In the genomic region with DNA sequence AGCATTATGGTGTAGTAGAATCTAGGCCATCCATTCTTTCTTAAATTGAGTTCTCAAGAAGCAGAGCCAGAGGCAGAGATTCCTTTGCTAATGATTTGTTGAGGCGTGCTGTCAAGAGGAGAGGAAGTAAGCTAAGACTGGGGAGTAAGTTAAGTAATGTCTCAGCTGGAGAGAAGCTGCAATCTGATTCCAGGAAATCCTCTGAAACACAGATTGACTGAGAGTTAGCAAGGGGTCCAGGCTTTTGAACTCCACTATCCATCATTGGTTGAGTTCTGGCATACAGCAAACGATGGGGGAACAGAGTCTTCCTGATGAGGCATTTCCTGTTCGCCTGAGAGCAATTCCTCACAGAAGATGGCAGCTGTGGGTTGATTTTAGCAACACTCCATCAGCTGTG, we compare ENCODE assay signal across 10 cellular contexts.
"Had no signal": no experiment of that assay in that cellular context is flagged by ENCODE, and none has a peak within 500 bp of the region (broad histone marks: within the 10 kb centered on the region; RNA-seq: fewer than 3 reads in every experiment).

No MANE protein-coding gene starts in this region.

- H3K4me3 ChIP-seq: esophagus squamous epithelium, heart right ventricle, skin epidermis, uterus had no signal

- DNase-seq: activated B cell treated with CpG ODN at 0.5 μM for 24 hours; activated CD4-positive, alpha-beta T cell treated with anti-CD3 and anti-CD28 coated beads, Interleukin-2, amount 10 ng/mL, durations not matched to agents 24 days and 14 days; activated CD8-positive, alpha-beta memory T cell treated with anti-CD3 and anti-CD28 coated beads for 24 hours; activated naive CD4-positive, alpha-beta T cell treated with anti-CD3 and anti-CD28 coated beads, Interleukin-2, amount 50 U/mL, for 16 hours; esophagus squamous epithelium; heart right ventricle; retina; uterus had no signal

- H3K9me3 ChIP-seq: esophagus squamous epithelium, heart right ventricle, uterus had no signal

- H3K36me3 ChIP-seq: esophagus squamous epithelium, heart right ventricle, uterus had no signal

- H3K4me1 ChIP-seq: esophagus squamous epithelium, parathyroid adenoma, uterus had no signal

- H3K79me2 ChIP-seq: parathyroid adenoma had no signal

- H3K27me3 ChIP-seq: esophagus squamous epithelium, heart right ventricle, uterus had no signal

- H3K9ac ChIP-seq: parathyroid adenoma had no signal

- ATAC-seq: heart right ventricle had no signal

- H2AFZ ChIP-seq: parathyroid adenoma had no signal

- H3K27ac ChIP-seq: esophagus squamous epithelium, heart right ventricle, parathyroid adenoma, skin epidermis, uterus had no signal
